ENCODE assay signal across 11 cellular contexts in genomic region chr5:15285901-15286583, GRCh38.
A peak's percentile ranks its signal among the peaks of the same experiment; 100 is the strongest.
DNase-seq lines count a peak whose midpoint lies in the region; ATAC-seq and FAIRE-seq lines count a peak whose summit lies in the region.
"Had no signal": no experiment of that assay in that cellular context is flagged by ENCODE, and none has a peak within 500 bp of the region (broad histone marks: within the 10 kb centered on the region; RNA-seq: fewer than 3 reads in every experiment).

No MANE protein-coding gene starts in this region.

- peak; percentile 12 for FAIRE-seq in RCC 7860 (lab: Jason Lieb, UNC)
- FAIRE-seq: TTC549 had no signal

- peak; percentile 37 for DNase-seq in GM04503 (ENCODE audit: low read depth)
- DNase-seq in RCC 7860 (ENCODE audit: low spot score) = peak; percentile 61
- peak; percentile 49 for DNase-seq in foreskin melanocyte
- DNase-seq in pons (ENCODE audit: low spot score) = peak; percentile 47
- DNase-seq in activated gamma-delta T cell treated with Interleukin-2 at 50 U/mL for 16 hours = no peak
- no peak for DNase-seq in activated T-cell treated with anti-CD3 and anti-CD28 coated beads, Interleukin-2, amount 50 U/mL, for 1 hour
- no peak for DNase-seq in stimulated activated CD4-positive, alpha-beta T cell treated with anti-CD3 and anti-CD28 coated beads, Interleukin-12 subunit alpha, Interleukin-12 subunit beta, amount 100 ng/mL, for 4 hours
- DNase-seq: naive thymus-derived CD8-positive, alpha-beta T cell; NCI-H2029 treated with DMSO at 0.1 percent for 48 hours had no signal

- ATAC-seq in HG02798 (IDR thresholded peaks at IDR 0.05; ENCODE audit: poor library complexity, unreplicated experiment) = no peak
- ATAC-seq: naive thymus-derived CD8-positive, alpha-beta T cell had no signal

Comparison
In these comparisons a context has a peak if more than half of its experiments do, and no peak if none do; other contexts are left out.
1. DNase-seq: peak in GM04503 (single experiment), RCC 7860 (single experiment), foreskin melanocyte (single experiment) and pons (single experiment); none in activated gamma-delta T cell treated with Interleukin-2 at 50 U/mL for 16 hours (single experiment), activated T-cell treated with anti-CD3 and anti-CD28 coated beads, Interleukin-2, amount 50 U/mL, for 1 hour (single experiment) and stimulated activated CD4-positive, alpha-beta T cell treated with anti-CD3 and anti-CD28 coated beads, Interleukin-12 subunit alpha, Interleukin-12 subunit beta, amount 100 ng/mL, for 4 hours (single experiment).